ENCODE assay signal across 8 cellular contexts in the genomic region with DNA sequence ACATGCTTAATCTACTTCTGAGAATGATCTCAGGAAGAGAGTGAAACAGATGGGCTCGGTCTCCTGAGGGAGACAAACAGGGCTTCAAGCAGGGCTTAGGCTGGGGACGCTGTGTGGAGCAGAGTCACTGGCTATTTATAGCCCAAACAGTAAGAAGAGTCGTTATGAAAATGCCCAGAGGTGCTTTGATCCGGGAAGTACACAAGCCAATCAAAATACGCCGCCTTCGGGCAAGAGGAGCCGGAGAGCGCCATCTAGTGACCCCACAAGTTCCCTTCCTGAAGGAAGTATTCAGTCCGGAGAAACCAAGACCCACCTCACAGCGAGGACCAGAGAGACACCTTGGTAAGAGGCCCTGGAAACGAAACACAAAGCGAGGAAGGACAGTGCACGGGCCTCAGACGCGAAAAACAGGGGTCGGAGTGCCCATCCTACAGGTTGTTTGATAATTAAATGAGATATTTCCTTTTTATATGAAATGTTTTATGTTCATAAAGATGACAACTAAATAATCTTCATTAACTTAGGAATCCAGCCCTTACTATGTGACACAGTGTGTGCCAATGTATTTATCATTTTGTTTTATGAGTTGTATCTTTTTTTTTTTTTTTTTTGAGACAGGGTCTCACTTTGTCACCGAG. TPM values are rescaled to one million over a fixed set of nuclear protein-coding genes. Genes with fewer than 3 reads are reported as not detected.
DNase-seq lines count a peak whose midpoint lies in the region; ATAC-seq and TF ChIP-seq lines count a peak whose summit lies in the region.

No MANE protein-coding gene starts in this region.

- H3K27ac ChIP-seq in liver (ENCODE audit: low read depth in 1 of 2, low read length in 2 of 2) = no peak overlapping the region

- H3K36me3 Mint-ChIP-seq in chondrocyte (ENCODE audit: low read depth) = peaks cover 3% of the 10 kb centered on the region

- H3K27ac Mint-ChIP-seq in chondrocyte (ENCODE audit: unreplicated experiment) = peak overlapping the region; percentile 62

- DNase-seq in C1 segment of cervical spinal cord (lab: John Stamatoyannopoulos, UW) (peak in 10 of 14 donors; percentile 22 to 68 (median 43)), NCI-H510A treated with DMSO at 0.1 percent for 48 hours (lab: John Stamatoyannopoulos, UW) (peak; percentile 82), chondrocyte (ENCODE audit: low spot score) (no peak)
- peak; percentile 66 for DNase-seq in activated CD4-positive, alpha-beta T cell treated with anti-CD3 and anti-CD28 coated beads for 1 hour
- DNase-seq in stimulated activated CD4-positive, alpha-beta T cell treated with anti-CD3 and anti-CD28 coated beads, Interleukin-4, amount 100 ng/mL, for 1 hour = peak; percentile 77

- H3K9me3 Mint-ChIP-seq in chondrocyte (ENCODE audit: low read depth) = peaks cover 7% of the 10 kb centered on the region

- no peaks in the 10 kb centered on the region for H3K36me3 ChIP-seq in liver (ENCODE audit: control insufficient read depth in 4 of 4, insufficient read depth in 3 of 4, low read depth in 1 of 4, low read length in 3 of 4)

- TF ChIP-seq RAD21 in liver (IDR thresholded peaks at IDR 0.05) = peak; percentile 86 to 88

- no peaks in the 10 kb centered on the region for H3K9me3 ChIP-seq in liver (ENCODE audit: control insufficient read depth in 4 of 4, low read length in 3 of 4)

- TF ChIP-seq CTCF in chondrocyte (IDR thresholded peaks at IDR 0.05) (peak; percentile 95), liver (IDR thresholded peaks at IDR 0.05; ENCODE audit: low read depth, low read length, missing input control) (peak; percentile 75)

- H3K9ac ChIP-seq in liver (ENCODE audit: low read depth in 1 of 2, low read length in 2 of 2) = peak overlapping the region; percentile 49 to 72

- ATAC-seq in GM19328 (IDR thresholded peaks at IDR 0.05; ENCODE audit: unreplicated experiment) (peak; percentile 88), HG03442 (IDR thresholded peaks at IDR 0.05; ENCODE audit: unreplicated experiment) (peak; percentile 85)

- no peaks in the 10 kb centered on the region for H3K27me3 Mint-ChIP-seq in chondrocyte (ENCODE audit: low read depth)

- H3K4me3 ChIP-seq in liver (ENCODE audit: low read depth in 1 of 3, low read length in 3 of 3) = peak overlapping the region in 1 of 3 donors; percentile 38

- 7% methylated on average over 18 of the region's 18 CpGs for WGBS in liver

- H3K4me1 ChIP-seq in liver (ENCODE audit: control insufficient read depth in 4 of 4, insufficient read depth in 4 of 4, low read length in 3 of 4) = peaks cover 0 to 11% (median 4%) of the 10 kb centered on the region in 4 donors

- no peaks in the 10 kb centered on the region for H3K27me3 ChIP-seq in liver (ENCODE audit: control insufficient read depth in 4 of 4, insufficient read depth in 4 of 4, low read length in 3 of 4)

- peaks cover 20% of the 10 kb centered on the region for H3K4me1 Mint-ChIP-seq in chondrocyte (ENCODE audit: low read depth)

- peak overlapping the region; percentile 67 for H3K4me3 Mint-ChIP-seq in chondrocyte (ENCODE audit: unreplicated experiment)

TF ChIP-seq in liver, 16 proteins besides CTCF, POLR2A, EP300 and RAD21:
- TF ChIP-seq FOXA2 (IDR thresholded peaks at IDR 0.05) (peak; percentile 21), RXRA (IDR thresholded peaks at IDR 0.05) (peak; percentile 37 to 39), TAF1 (conservative IDR thresholded peaks at IDR 0.05) (no peak), FOXA1 (IDR thresholded peaks at IDR 0.05) (no peak), EGR1 (IDR thresholded peaks at IDR 0.05; ENCODE audit: low read depth in 2 of 2) (no peak), NR2F2 (IDR thresholded peaks at IDR 0.05) (no peak), GABPA (IDR thresholded peaks at IDR 0.05 in 1 of 2, conservative IDR thresholded peaks at IDR 0.05 in 1 of 2) (no peak), HNF4G (IDR thresholded peaks at IDR 0.05) (no peak), HNF4A (conservative IDR thresholded peaks at IDR 0.05) (peak in 1 of 2 donors; percentile 25), SP1 (IDR thresholded peaks at IDR 0.05) (peak; percentile 18), JUND (IDR thresholded peaks at IDR 0.05) (no peak), YY1 (IDR thresholded peaks at IDR 0.05) (no peak)
- TF ChIP-seq, protein P1, sequence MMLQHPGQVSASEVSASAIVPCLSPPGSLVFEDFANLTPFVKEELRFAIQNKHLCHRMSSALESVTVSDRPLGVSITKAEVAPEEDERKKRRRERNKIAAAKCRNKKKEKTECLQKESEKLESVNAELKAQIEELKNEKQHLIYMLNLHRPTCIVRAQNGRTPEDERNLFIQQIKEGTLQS (IDR thresholded peaks at IDR 0.05) = peak; percentile 17
- TF ChIP-seq, protein P2, sequence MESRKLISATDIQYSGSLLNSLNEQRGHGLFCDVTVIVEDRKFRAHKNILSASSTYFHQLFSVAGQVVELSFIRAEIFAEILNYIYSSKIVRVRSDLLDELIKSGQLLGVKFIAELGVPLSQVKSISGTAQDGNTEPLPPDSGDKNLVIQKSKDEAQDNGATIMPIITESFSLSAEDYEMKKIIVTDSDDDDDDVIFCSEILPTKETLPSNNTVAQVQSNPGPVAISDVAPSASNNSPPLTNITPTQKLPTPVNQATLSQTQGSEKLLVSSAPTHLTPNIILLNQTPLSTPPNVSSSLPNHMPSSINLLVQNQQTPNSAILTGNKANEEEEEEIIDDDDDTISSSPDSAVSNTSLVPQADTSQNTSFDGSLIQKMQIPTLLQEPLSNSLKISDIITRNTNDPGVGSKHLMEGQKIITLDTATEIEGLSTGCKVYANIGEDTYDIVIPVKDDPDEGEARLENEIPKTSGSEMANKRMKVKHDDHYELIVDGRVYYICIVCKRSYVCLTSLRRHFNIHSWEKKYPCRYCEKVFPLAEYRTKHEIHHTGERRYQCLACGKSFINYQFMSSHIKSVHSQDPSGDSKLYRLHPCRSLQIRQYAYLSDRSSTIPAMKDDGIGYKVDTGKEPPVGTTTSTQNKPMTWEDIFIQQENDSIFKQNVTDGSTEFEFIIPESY (IDR thresholded peaks at IDR 0.05) = no peak
- TF ChIP-seq, protein P3, sequence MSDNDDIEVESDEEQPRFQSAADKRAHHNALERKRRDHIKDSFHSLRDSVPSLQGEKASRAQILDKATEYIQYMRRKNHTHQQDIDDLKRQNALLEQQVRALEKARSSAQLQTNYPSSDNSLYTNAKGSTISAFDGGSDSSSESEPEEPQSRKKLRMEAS (IDR thresholded peaks at IDR 0.05) = no peak
- TF ChIP-seq, protein P4, sequence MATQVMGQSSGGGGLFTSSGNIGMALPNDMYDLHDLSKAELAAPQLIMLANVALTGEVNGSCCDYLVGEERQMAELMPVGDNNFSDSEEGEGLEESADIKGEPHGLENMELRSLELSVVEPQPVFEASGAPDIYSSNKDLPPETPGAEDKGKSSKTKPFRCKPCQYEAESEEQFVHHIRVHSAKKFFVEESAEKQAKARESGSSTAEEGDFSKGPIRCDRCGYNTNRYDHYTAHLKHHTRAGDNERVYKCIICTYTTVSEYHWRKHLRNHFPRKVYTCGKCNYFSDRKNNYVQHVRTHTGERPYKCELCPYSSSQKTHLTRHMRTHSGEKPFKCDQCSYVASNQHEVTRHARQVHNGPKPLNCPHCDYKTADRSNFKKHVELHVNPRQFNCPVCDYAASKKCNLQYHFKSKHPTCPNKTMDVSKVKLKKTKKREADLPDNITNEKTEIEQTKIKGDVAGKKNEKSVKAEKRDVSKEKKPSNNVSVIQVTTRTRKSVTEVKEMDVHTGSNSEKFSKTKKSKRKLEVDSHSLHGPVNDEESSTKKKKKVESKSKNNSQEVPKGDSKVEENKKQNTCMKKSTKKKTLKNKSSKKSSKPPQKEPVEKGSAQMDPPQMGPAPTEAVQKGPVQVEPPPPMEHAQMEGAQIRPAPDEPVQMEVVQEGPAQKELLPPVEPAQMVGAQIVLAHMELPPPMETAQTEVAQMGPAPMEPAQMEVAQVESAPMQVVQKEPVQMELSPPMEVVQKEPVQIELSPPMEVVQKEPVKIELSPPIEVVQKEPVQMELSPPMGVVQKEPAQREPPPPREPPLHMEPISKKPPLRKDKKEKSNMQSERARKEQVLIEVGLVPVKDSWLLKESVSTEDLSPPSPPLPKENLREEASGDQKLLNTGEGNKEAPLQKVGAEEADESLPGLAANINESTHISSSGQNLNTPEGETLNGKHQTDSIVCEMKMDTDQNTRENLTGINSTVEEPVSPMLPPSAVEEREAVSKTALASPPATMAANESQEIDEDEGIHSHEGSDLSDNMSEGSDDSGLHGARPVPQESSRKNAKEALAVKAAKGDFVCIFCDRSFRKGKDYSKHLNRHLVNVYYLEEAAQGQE (IDR thresholded peaks at IDR 0.05) = no peak
TF ChIP-seq in liver: peak in this region for 5.

RNA-seq across cellular contexts. Expression of a gene that starts 25.0 kb away (rescaled TPM):
- total RNA-seq in chondrocyte (33.5 to 39.4 TPM (median 33.5 TPM) in 3 replicates), liver (10 to 100 TPM; 52.1 to 84.3 TPM)
- 10 to 100 TPM; 77.9 to 79.2 TPM for polyA plus RNA-seq in liver
